In genomic region chr9:101398335-101398929, GRCh38 we compare ENCODE assay signal across 8 cellular contexts. TPM values are rescaled to one million over a fixed set of nuclear protein-coding genes. Genes with fewer than 3 reads are reported as not detected.
A peak's percentile ranks its signal among the peaks of the same experiment; 100 is the strongest.
DNase-seq lines count a peak whose midpoint lies in the region; ATAC-seq and TF ChIP-seq lines count a peak whose summit lies in the region.

Gene MRPL50 (minus strand): TSS chr9:101398618. CDS start chr9:101398592, 26 bp downstream.
Gene ZNF189 (plus strand): TSS chr9:101398851. CDS start chr9:101399157, 306 bp downstream.

- peaks cover 22% of the 10 kb centered on the region for H3K9me3 Mint-ChIP-seq in WTC11

- peak within 1 kb of the TSS; percentile 99 for H3K27ac Mint-ChIP-seq in WTC11

- H3K9me3 ChIP-seq in spleen = peaks cover 2 to 28% (median 12%) of the 10 kb centered on the region in 8 donors

- H3K4me3 Mint-ChIP-seq in WTC11 = peak within 1 kb of the TSS; percentile 99

- intact Hi-C loops in spleen (cut with DNase I; ENCODE audit: low total_unique reads) = loop anchor here (5.0 kb wide), 1 partner anchor 134 kb away; the partner anchor contains the start of gene RNF20

- H3K27me3 ChIP-seq in spleen (replicated peaks in 1 of 7) = no peaks in the 10 kb centered on the region

- H3K4me3 ChIP-seq in AG04449 (ENCODE audit: low read depth, low read length) (peak within 1 kb of the TSS; percentile 82), spleen (peak within 1 kb of the TSS; percentile 51 to 82 (median 66))

- CTCF ChIA-PET in AG04449 (lab: Yijun Ruan, JAX) (interaction anchor here (1.0 to 4.5 kb wide), 3 partner anchors 10 to 21 kb away, joined by 3 to 28 read pairs (median 3); no protein-coding TSS in a partner anchor), WTC11 (lab: Charles Lee) (interaction anchor here (0.6 to 1.5 kb wide), 10 partner anchors 10 to 1577 kb away, joined by 3 to 24 read pairs (median 4); partner anchors contain the start of gene NR4A3)

- 0 to 1% (median 0%) methylated on average over 36 to 37 of the region's 37 CpGs for WGBS in spleen, 5 donors

- peak in 2 of 3 donors; percentile 27 to 59 for TF ChIP-seq POLR2A in spleen (IDR thresholded peaks at IDR 0.05)

- peaks cover 25% of the 10 kb centered on the region for H3K4me1 Mint-ChIP-seq in WTC11

- H3K27me3 Mint-ChIP-seq in WTC11 (ENCODE audit: low read depth) = no peaks in the 10 kb centered on the region

- peaks cover 21 to 71% (median 54%) of the 10 kb centered on the region in 6 donors for H3K4me1 ChIP-seq in spleen

- peaks cover 66% of the 10 kb centered on the region for H3K36me3 Mint-ChIP-seq in WTC11

- DNase-seq in AG04449 (ENCODE audit: low read depth, low spot score) = peak; percentile 95
- DNase-seq in NCI-H2227 treated with DMSO at 0.1 percent for 48 hours (lab: John Stamatoyannopoulos, UW) = peak; percentile 90
- peak; percentile 96 for DNase-seq in WTC11 (ENCODE audit: low spot score)
- peak; percentile 82 to 100 (median 99) for DNase-seq in caudate nucleus (lab: John Stamatoyannopoulos, UW)
- peak; percentile 99 for DNase-seq in inferior parietal cortex (ENCODE audit: extremely low spot score)
- peak; percentile 100 for DNase-seq in spleen

- TF ChIP-seq CTCF in AG04449 (IDR thresholded peaks at IDR 0.05; ENCODE audit: insufficient read depth, low read length, missing control alignments) = no peak
- no peak for TF ChIP-seq CTCF in WTC11 (IDR thresholded peaks at IDR 0.05)
- peak in 2 of 11 experiments; percentile 17 to 30 for TF ChIP-seq CTCF in spleen (IDR thresholded peaks at IDR 0.05 in 8 of 11, conservative IDR thresholded peaks at IDR 0.05 in 3 of 11)

- POLR2A ChIA-PET in AG04449 (lab: Yijun Ruan, JAX) (interaction anchor here (0.9 to 1.1 kb wide), 5 partner anchors 10 to 135 kb away, joined by 3 to 9 read pairs (median 4); partner anchors contain the start of gene RNF20), WTC11 (lab: Charles Lee) (interaction anchor here (0.9 to 1.0 kb wide), 3 partner anchors 9 to 135 kb away, joined by 3 to 7 read pairs (median 3); partner anchors contain the start of gene RNF20)

- ATAC-seq in GM18907 (IDR thresholded peaks at IDR 0.05; ENCODE audit: unreplicated experiment) = peak; percentile 99
- peak; percentile 98 for ATAC-seq in HG03159 (IDR thresholded peaks at IDR 0.05; ENCODE audit: unreplicated experiment)
- ATAC-seq in WTC11 = peak; percentile 97

- H3K27ac ChIP-seq in caudate nucleus (ENCODE audit: low read depth, low read length) = peak within 1 kb of the TSS; percentile 91
- H3K27ac ChIP-seq in spleen = peak within 1 kb of the TSS; percentile 78 to 95 (median 88)

- peaks cover 4 to 60% (median 33%) of the 10 kb centered on the region in 6 donors for H3K36me3 ChIP-seq in spleen

TF ChIP-seq in WTC11, 78 proteins besides CTCF, POLR2A, EP300 and RAD21 (continues in another document):
- peak; percentile 32; the same call in 1 of the 2 replicates for TF ChIP-seq FOXP1 (CRISPR knock-in tag; IDR thresholded peaks at IDR 0.05; ENCODE audit: borderline replicate concordance)
- TF ChIP-seq ZNF281 (CRISPR knock-in tag; IDR thresholded peaks at IDR 0.05) = no peak
- TF ChIP-seq SP1 (CRISPR knock-in tag; conservative IDR thresholded peaks at IDR 0.05) = peak; percentile 73
- no peak for TF ChIP-seq HMGXB4 (CRISPR knock-in tag; IDR thresholded peaks at IDR 0.05)
- TF ChIP-seq ZNF416 (CRISPR knock-in tag; IDR thresholded peaks at IDR 0.05) = no peak
- TF ChIP-seq ZNF425 (CRISPR knock-in tag; conservative IDR thresholded peaks at IDR 0.05) = no peak
- 0 out of 2 replicates have a peak, but pooled peaks have one; percentile 24 for TF ChIP-seq USF1 (CRISPR knock-in tag; IDR thresholded peaks at IDR 0.05)
- no peak for TF ChIP-seq IRF2 (CRISPR knock-in tag; IDR thresholded peaks at IDR 0.05; ENCODE audit: borderline replicate concordance, low read depth)

RNA-seq across cellular contexts. Expression of gene MRPL50, which starts in this region (rescaled TPM):
- total RNA-seq in WTC11 (2021) (16.6 to 19.6 TPM (median 17.0 TPM) in 3 replicates), spleen (10 to 100 TPM; 10.2 to 15.5 (median 11.6) TPM)
- polyA plus RNA-seq in spleen = 10 to 100 TPM in 2 of 3 donors, 1 to 10 TPM in 1; 7.8 to 13.0 (median 10.0) TPM

RNA-seq across cellular contexts. Expression of gene ZNF189, which starts in this region (rescaled TPM):
- total RNA-seq in WTC11 (2021) = 10.1 to 10.4 TPM (median 10.3 TPM) in 3 replicates
- total RNA-seq in spleen = 10 to 100 TPM; 20.0 to 39.0 (median 27.7) TPM
- 1 to 10 TPM; 7.1 to 9.8 (median 7.3) TPM for polyA plus RNA-seq in spleen

Comparison
In these comparisons a context has a peak if more than half of its experiments do, and no peak if none do; other contexts are left out.
1. Peak in every context shown above with its lines: DNase-seq, ATAC-seq, H3K4me3 ChIP-seq and H3K27ac ChIP-seq.